In genomic region chr12:132597333-132598283, GRCh38 we compare ENCODE assay signal across 1 cellular context.
A peak's percentile ranks its signal among the peaks of the same experiment; 100 is the strongest.
TF ChIP-seq lines count a peak whose summit lies in the region.

No MANE protein-coding gene starts in this region.

TF ChIP-seq in HEK293, 187 proteins besides CTCF, POLR2A, EP300 and RAD21 (continued from another document and continues in another):
- peak; percentile 69 for TF ChIP-seq SP3 (tag by site-specific recombination; IDR thresholded peaks at IDR 0.05)
- TF ChIP-seq YY2 (tag by site-specific recombination; IDR thresholded peaks at IDR 0.05): peak; percentile 56; the same call in 1 of the 2 replicates
- no peak for TF ChIP-seq ZNF777 (tag by site-specific recombination; IDR thresholded peaks at IDR 0.05; ENCODE audit: borderline replicate concordance)
- no peak for TF ChIP-seq IKZF3 (tag by site-specific recombination; IDR thresholded peaks at IDR 0.05)
- no peak for TF ChIP-seq EGR2 (tag by site-specific recombination; IDR thresholded peaks at IDR 0.05; ENCODE audit: low read depth)
- no peak; the same call in 1 of the 2 replicates for TF ChIP-seq ZNF133 (tag by site-specific recombination; IDR thresholded peaks at IDR 0.05)
- TF ChIP-seq ZNF146 (tag by site-specific recombination; IDR thresholded peaks at IDR 0.05): peak; percentile 47; the same call in 1 of the 2 replicates
- TF ChIP-seq ZNF292 (tag by site-specific recombination; IDR thresholded peaks at IDR 0.05; ENCODE audit: borderline replicate concordance, low read depth): no peak
- TF ChIP-seq ZNF558 (tag by site-specific recombination; IDR thresholded peaks at IDR 0.05): no peak
- no peak for TF ChIP-seq ZNF302 (tag by site-specific recombination; IDR thresholded peaks at IDR 0.05; ENCODE audit: low read depth)
- no peak for TF ChIP-seq ZNF174 (tag by site-specific recombination; IDR thresholded peaks at IDR 0.05)
- peak; percentile 69 for TF ChIP-seq ZNF785 (tag by site-specific recombination; IDR thresholded peaks at IDR 0.05)
- no peak for TF ChIP-seq ZNF560 (tag by site-specific recombination; IDR thresholded peaks at IDR 0.05; ENCODE audit: borderline replicate concordance)
- TF ChIP-seq PBX3 (CRISPR knock-in tag; IDR thresholded peaks at IDR 0.05): no peak
- TF ChIP-seq ZNF274 (IDR thresholded peaks at IDR 0.05; ENCODE audit: low read length): no peak
- peak; percentile 38; the same call in 1 of the 2 replicates for TF ChIP-seq ZNF274 (tag by site-specific recombination; IDR thresholded peaks at IDR 0.05; ENCODE audit: borderline replicate concordance)
- no peak for TF ChIP-seq ZNF280D (tag by site-specific recombination; IDR thresholded peaks at IDR 0.05)
- TF ChIP-seq ZSCAN4 (tag by site-specific recombination; IDR thresholded peaks at IDR 0.05): peak; percentile 17; the same call in 1 of the 2 replicates
- TF ChIP-seq ZNF624 (tag by site-specific recombination; IDR thresholded peaks at IDR 0.05): no peak
- TF ChIP-seq ZNF561 (tag by site-specific recombination; IDR thresholded peaks at IDR 0.05; ENCODE audit: borderline replicate concordance): no peak
- TF ChIP-seq ZNF138 (tag by site-specific recombination; IDR thresholded peaks at IDR 0.05; ENCODE audit: borderline replicate concordance): no peak
- TF ChIP-seq ZNF16 (tag by site-specific recombination; IDR thresholded peaks at IDR 0.05; ENCODE audit: low read depth): no peak
- TF ChIP-seq REST (tag by site-specific recombination; IDR thresholded peaks at IDR 0.05): peak; percentile 68; the same call in 1 of the 2 replicates
- no peak for TF ChIP-seq ZNF223 (tag by site-specific recombination; IDR thresholded peaks at IDR 0.05)
- no peak for TF ChIP-seq ZNF23 (tag by site-specific recombination; IDR thresholded peaks at IDR 0.05; ENCODE audit: borderline replicate concordance)
- no peak for TF ChIP-seq AEBP2 (tag by site-specific recombination; IDR thresholded peaks at IDR 0.05; ENCODE audit: borderline replicate concordance)
- peak; percentile 63 for TF ChIP-seq KLF17 (tag by site-specific recombination; IDR thresholded peaks at IDR 0.05)
- no peak for TF ChIP-seq ZNF175 (tag by site-specific recombination; IDR thresholded peaks at IDR 0.05)
- TF ChIP-seq INSM2 (tag by site-specific recombination; IDR thresholded peaks at IDR 0.05): peak; percentile 45; the same call in 1 of the 2 replicates
- no peak; the same call in 1 of the 2 replicates for TF ChIP-seq KLF7 (tag by site-specific recombination; IDR thresholded peaks at IDR 0.05; ENCODE audit: borderline replicate concordance)
- TF ChIP-seq ZNF664 (tag by site-specific recombination; IDR thresholded peaks at IDR 0.05): no peak
- TF ChIP-seq KLF10 (tag by site-specific recombination; IDR thresholded peaks at IDR 0.05): no peak
- TF ChIP-seq ZNF623 (tag by site-specific recombination; IDR thresholded peaks at IDR 0.05): no peak
- peak; percentile 98 for TF ChIP-seq ZBTB7A (tag by site-specific recombination; IDR thresholded peaks at IDR 0.05; ENCODE audit: low read depth)
- no peak for TF ChIP-seq ZNF654 (tag by site-specific recombination; IDR thresholded peaks at IDR 0.05; ENCODE audit: low read depth)
- no peak for TF ChIP-seq TCF7L2 (IDR thresholded peaks at IDR 0.05; ENCODE audit: borderline replicate concordance, low read depth, low read length)
- TF ChIP-seq GLI2 (tag by site-specific recombination; IDR thresholded peaks at IDR 0.05; ENCODE audit: borderline replicate concordance, low read depth): no peak
- no peak for TF ChIP-seq WT1 (tag by site-specific recombination; IDR thresholded peaks at IDR 0.05)
- TF ChIP-seq ZNF362 (tag by site-specific recombination; IDR thresholded peaks at IDR 0.05): no peak
- TF ChIP-seq ZNF341 (tag by site-specific recombination; IDR thresholded peaks at IDR 0.05; ENCODE audit: low read depth): no peak
- no peak for TF ChIP-seq ZNF629 (tag by site-specific recombination; IDR thresholded peaks at IDR 0.05)
- no peak for TF ChIP-seq ZNF221 (tag by site-specific recombination; IDR thresholded peaks at IDR 0.05; ENCODE audit: borderline replicate concordance)
- TF ChIP-seq SP2 (tag by site-specific recombination; IDR thresholded peaks at IDR 0.05): peak; percentile 50
- no peak for TF ChIP-seq KLF8 (tag by site-specific recombination; IDR thresholded peaks at IDR 0.05)
- no peak for TF ChIP-seq ZNF596 (tag by site-specific recombination; IDR thresholded peaks at IDR 0.05)
- no peak; the same call in 1 of the 2 replicates for TF ChIP-seq ZNF670 (tag by site-specific recombination; IDR thresholded peaks at IDR 0.05; ENCODE audit: low read depth)
- TF ChIP-seq ZNF426 (tag by site-specific recombination; IDR thresholded peaks at IDR 0.05): no peak
- no peak for TF ChIP-seq FEZF1 (tag by site-specific recombination; IDR thresholded peaks at IDR 0.05)
- peak; percentile 70; the same call in 1 of the 2 replicates for TF ChIP-seq ZSCAN23 (tag by site-specific recombination; IDR thresholded peaks at IDR 0.05)
- TF ChIP-seq ZNF248 (tag by site-specific recombination; IDR thresholded peaks at IDR 0.05): peak; percentile 75; the same call in 1 of the 2 replicates
- no peak for TF ChIP-seq MEIS1 (CRISPR knock-in tag; IDR thresholded peaks at IDR 0.05; ENCODE audit: borderline replicate concordance)
- TF ChIP-seq ZFHX2 (tag by site-specific recombination; conservative IDR thresholded peaks at IDR 0.05): peak; percentile 30; the same call in 1 of the 2 replicates
- TF ChIP-seq ZNF792 (tag by site-specific recombination; IDR thresholded peaks at IDR 0.05): no peak
- no peak for TF ChIP-seq ZNF214 (tag by site-specific recombination; IDR thresholded peaks at IDR 0.05; ENCODE audit: borderline replicate concordance)
- TF ChIP-seq ZNF510 (tag by site-specific recombination; IDR thresholded peaks at IDR 0.05; ENCODE audit: insufficient replicate concordance): no peak
- no peak for TF ChIP-seq ZNF837 (tag by site-specific recombination; IDR thresholded peaks at IDR 0.05)
- TF ChIP-seq ZNF488 (tag by site-specific recombination; IDR thresholded peaks at IDR 0.05): no peak
- TF ChIP-seq ZNF830 (tag by site-specific recombination; IDR thresholded peaks at IDR 0.05; ENCODE audit: low read depth): no peak
- TF ChIP-seq ZBTB1 (tag by site-specific recombination; IDR thresholded peaks at IDR 0.05): no peak
